In the genomic region with DNA sequence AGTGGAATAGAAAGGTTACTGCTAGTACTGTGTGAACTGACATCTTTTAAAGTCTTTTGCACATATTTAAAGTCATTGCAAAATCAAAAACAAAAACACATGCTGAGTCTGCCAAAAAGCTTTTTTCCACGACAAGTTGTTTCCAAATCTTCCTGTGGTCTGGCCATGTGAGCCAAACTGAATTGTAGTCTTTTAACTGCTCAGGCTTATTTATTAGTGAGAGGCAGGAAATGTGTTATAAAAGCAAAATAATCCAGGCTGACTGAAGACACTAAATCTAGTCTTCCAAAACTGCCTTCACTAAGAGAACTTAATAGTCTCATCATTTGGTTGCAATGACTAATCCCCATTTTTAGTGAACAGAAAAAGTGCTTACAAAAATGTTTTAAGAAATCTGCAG, we compare ENCODE assay signal across 1 cellular context.
TF ChIP-seq lines count a peak whose summit lies in the region.

No MANE protein-coding gene starts in this region.

TF ChIP-seq in GM12878, 131 proteins besides CTCF, POLR2A, EP300 and RAD21:
- TF ChIP-seq MTA2 (IDR thresholded peaks at IDR 0.05; ENCODE audit: low read depth), result no peak
